23 cellular contexts compared by ENCODE assay signal in the genomic region with DNA sequence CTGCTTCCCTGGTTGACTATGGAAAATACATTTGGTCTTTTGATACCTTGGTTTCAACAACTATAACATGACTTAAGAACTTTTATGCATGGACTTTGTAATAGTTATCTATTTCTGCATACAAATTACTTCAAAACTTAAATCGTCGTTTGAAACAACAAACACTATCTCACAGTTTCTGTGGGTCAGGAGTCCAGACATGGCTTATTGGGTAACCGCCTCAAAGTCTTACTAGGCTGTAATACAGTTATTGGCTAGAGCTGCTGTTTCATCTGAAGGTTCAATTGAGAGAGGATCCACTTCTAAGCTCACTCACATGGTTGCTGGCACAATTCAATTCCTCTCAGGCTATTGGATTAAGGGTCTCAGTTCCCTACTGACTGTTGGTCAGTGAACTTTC.
"Had no signal": no experiment of that assay in that cellular context is flagged by ENCODE, and none has a peak within 500 bp of the region (broad histone marks: within the 10 kb centered on the region; RNA-seq: fewer than 3 reads in every experiment).

No MANE protein-coding gene starts in this region.

- H3K27ac ChIP-seq: colonic mucosa, epithelial cell of prostate, esophagus muscularis mucosa, foreskin keratinocyte, gastroesophageal sphincter, heart left ventricle, hepatocyte, left ventricle myocardium inferior, lower lobe of right lung had no signal

- ATAC-seq: effector memory CD8-positive, alpha-beta T cell; foreskin keratinocyte; gastroesophageal sphincter; heart left ventricle; lower lobe of right lung; naive thymus-derived CD4-positive, alpha-beta T cell had no signal

- DNase-seq: colonic mucosa; cortex of kidney; effector CD8-positive, alpha-beta T cell; effector memory CD8-positive, alpha-beta T cell; endodermal cell; foreskin keratinocyte; heart left ventricle; hypothalamus; immature natural killer cell; islet precursor cell; kidney; kidney glomerular epithelial cell; left ventricle myocardium inferior; lower lobe of right lung; mesendoderm; midbrain; naive thymus-derived CD4-positive, alpha-beta T cell had no signal

- H3K27me3 ChIP-seq: colonic mucosa, esophagus muscularis mucosa, foreskin keratinocyte, gastroesophageal sphincter, heart left ventricle, hepatocyte had no signal

- H3K4me3 ChIP-seq: colonic mucosa, esophagus muscularis mucosa, gastroesophageal sphincter, heart left ventricle, hepatocyte, left ventricle myocardium inferior, lower lobe of right lung had no signal

- H3K36me3 ChIP-seq: colonic mucosa had no signal

- H3K4me1 ChIP-seq: colonic mucosa, foreskin keratinocyte, lower lobe of right lung had no signal

- H3K9me3 ChIP-seq: colonic mucosa, esophagus muscularis mucosa, gastroesophageal sphincter, heart left ventricle, left ventricle myocardium inferior, lower lobe of right lung had no signal

- FAIRE-seq: endometrium, frontal cortex, kidney had no signal
